Comparison of ENCODE assay signal across 31 cellular contexts in genomic region chr5:169527863-169528262, GRCh38. TPM values are rescaled to one million over a fixed set of nuclear protein-coding genes. Genes with fewer than 3 reads are reported as not detected.
A peak's percentile ranks its signal among the peaks of the same experiment; 100 is the strongest.
DNase-seq lines count a peak whose midpoint lies in the region; ATAC-seq, FAIRE-seq and TF ChIP-seq lines count a peak whose summit lies in the region.
"Had no signal": no experiment of that assay in that cellular context is flagged by ENCODE, and none has a peak within 500 bp of the region (broad histone marks: within the 10 kb centered on the region; RNA-seq: fewer than 3 reads in every experiment).

No MANE protein-coding gene starts in this region.

- H3K4me1 ChIP-seq in HepG2 (ENCODE audit: insufficient read depth, low read length) (no peaks in the 10 kb centered on the region), right lobe of liver (no peaks in the 10 kb centered on the region)
- H3K4me1 ChIP-seq: A549, uterus had no signal

- TF ChIP-seq RAD21 in HepG2 (CRISPR knock-in tag; IDR thresholded peaks at IDR 0.05): no peak

- no peak overlapping the region for H3K9ac ChIP-seq in HepG2 (ENCODE audit: insufficient read depth, low read depth, low read length)
- H3K9ac ChIP-seq: BLaER1 had no signal

- POLR2A ChIA-PET in HepG2 (lab: Yijun Ruan, JAX): no interaction called here

- H4K20me1 ChIP-seq in HepG2 (ENCODE audit: insufficient read depth, low read length): no peaks in the 10 kb centered on the region
- H4K20me1 ChIP-seq: BLaER1 had no signal

- H2AFZ ChIP-seq in HepG2 (ENCODE audit: low read length): no peak overlapping the region

- no peaks in the 10 kb centered on the region for H3K79me2 ChIP-seq in HepG2 (ENCODE audit: insufficient read depth, low read length)

- TF ChIP-seq EP300 in HepG2 (IDR thresholded peaks at IDR 0.05; ENCODE audit: low read depth in 2 of 2, low read length in 2 of 2): no peak
- no peak for TF ChIP-seq EP300 in HepG2 (CRISPR knock-in tag; IDR thresholded peaks at IDR 0.05; ENCODE audit: borderline replicate concordance)

- no peak for TF ChIP-seq POLR2A in HepG2 (IDR thresholded peaks at IDR 0.05; ENCODE audit: insufficient read depth in 1 of 2, low read depth in 2 of 2, low read length in 2 of 2)
- TF ChIP-seq POLR2A in right lobe of liver (IDR thresholded peaks at IDR 0.05): no peak

- H3K4me3 ChIP-seq in HepG2 (replicated peaks in 1 of 3; ENCODE audit: insufficient read depth in 1 of 3, low read depth in 2 of 3, low read length in 3 of 3) (no peak overlapping the region), right lobe of liver (no peak overlapping the region), fibroblast of the aortic adventitia (ENCODE audit: low read depth, low read length) (no peak overlapping the region)
- H3K4me3 ChIP-seq: A549, BLaER1, GM12878, MG63, ovary, uterus had no signal

- FAIRE-seq in HepG2 (lab: Jason Lieb, UNC): no peak
- FAIRE-seq: A549, GM12878, RCC 7860, small intestine had no signal

- no peak overlapping the region for H3K4me2 ChIP-seq in HepG2 (ENCODE audit: low read depth, low read length)
- H3K4me2 ChIP-seq: A549, BLaER1 had no signal

- H3K27ac ChIP-seq in HepG2 (ENCODE audit: extremely low read length, insufficient read depth, low read length) (no peak overlapping the region), right lobe of liver (no peak overlapping the region)
- H3K27ac ChIP-seq: A549, BLaER1, brain microvascular endothelial cell, ovary, uterus had no signal

- intact Hi-C loops in HepG2 (cut with micrococcal nuclease; ENCODE audit: unreplicated experiment): no loop called here
- intact Hi-C loops in right lobe of liver (cut with DNase I): no loop called here

- TF ChIP-seq CTCF in HepG2 (CRISPR knock-in tag; IDR thresholded peaks at IDR 0.05): no peak
- TF ChIP-seq CTCF in right lobe of liver (IDR thresholded peaks at IDR 0.05): no peak
- no peak for TF ChIP-seq CTCF in fibroblast of the aortic adventitia (IDR thresholded peaks at IDR 0.05; ENCODE audit: insufficient read depth, low read length)

- ATAC-seq in HepG2 (no peak), right lobe of liver (no peak), esophagus mucosa (no peak)
- ATAC-seq: A549; GM12878; left cardiac atrium; stimulated activated naive CD8-positive, alpha-beta T cell treated with anti-CD3 and anti-CD28 coated beads, Interleukin-15, amount 100 ng/mL, for 72 hours had no signal

- no peak for DNase-seq in HepG2 (ENCODE audit: low spot score)
- no peak for DNase-seq in right lobe of liver
- peak; percentile 91 for DNase-seq in amniotic epithelial cell (ENCODE audit: low read depth)
- DNase-seq in fibroblast of the aortic adventitia (ENCODE audit: low read depth): peak; percentile 83
- DNase-seq in stimulated activated CD4-positive, alpha-beta T cell treated with anti-CD3 and anti-CD28 coated beads, Interleukin-2, amount 100 ng/mL, for 24 hours: no peak
- DNase-seq in NCI-H187 treated with DMSO at 0.1 percent for 48 hours (lab: John Stamatoyannopoulos, UW): no peak
- DNase-seq in dedifferentiated amniotic fluid mesenchymal stem cell (ENCODE audit: extremely low spot score): no peak
- DNase-seq: activated CD4-positive, alpha-beta memory T cell treated with anti-CD3 and anti-CD28 coated beads for 36 hours; activated CD4-positive, alpha-beta T cell treated with anti-CD3 and anti-CD28 coated beads for 1 hour; activated naive CD4-positive, alpha-beta T cell treated with anti-CD3 and anti-CD28 coated beads for 36 hours; amniotic stem cell; brain microvascular endothelial cell; DMS153; effector CD4-positive, alpha-beta T cell; hippocampal formation; left cardiac atrium; MG63; NCI-H1436; NCI-H446; NCI-H774; nephron progenitor cell; ovary; small intestine; stimulated activated CD8-positive, alpha-beta memory T cell treated with anti-CD3 and anti-CD28 coated beads, Interleukin-4, amount 100 ng/mL, for 48 hours; stimulated activated naive CD8-positive, alpha-beta T cell treated with anti-CD3 and anti-CD28 coated beads, Interleukin-15, amount 100 ng/mL, for 72 hours; uterus had no signal

- H3K27me3 ChIP-seq in HepG2 (ENCODE audit: control insufficient read depth in 1 of 2, insufficient read depth in 2 of 2, low read length in 2 of 2) (no peaks in the 10 kb centered on the region), right lobe of liver (no peaks in the 10 kb centered on the region)
- H3K27me3 ChIP-seq: BLaER1, brain microvascular endothelial cell, ovary, uterus had no signal

- no TSS peak for BruUV-seq in HepG2 (replicated peaks; lab: Mats Ljungman, UMichigan)

- H3K36me3 ChIP-seq in HepG2 (replicated peaks in 1 of 2; ENCODE audit: control insufficient read depth in 1 of 2, insufficient read depth in 2 of 2, low read length in 2 of 2) (no peaks in the 10 kb centered on the region), right lobe of liver (no peaks in the 10 kb centered on the region)
- H3K36me3 ChIP-seq: BLaER1, brain microvascular endothelial cell, MG63, ovary, uterus had no signal

- H3K9me3 ChIP-seq in HepG2 (ENCODE audit: low read length) (no peaks in the 10 kb centered on the region), right lobe of liver (no peaks in the 10 kb centered on the region)
- H3K9me3 ChIP-seq: A549, ovary, uterus had no signal

- in situ Hi-C loops in HepG2 (cut with HindIII; ENCODE audit: extremely low pct_ligation_motif_present, low pct_unique_long_range_greater_than_20kb): no loop called here

- CTCF ChIA-PET in HepG2 (lab: Yijun Ruan, JAX; ENCODE audit: low intra/inter-chr PET ratio, low total read pairs): no interaction called here

TF ChIP-seq in HepG2, 621 proteins besides CTCF, POLR2A, EP300 and RAD21:
- TF ChIP-seq CEBPB (IDR thresholded peaks at IDR 0.05; ENCODE audit: borderline replicate concordance, low read depth, low read length) (peak; percentile 42; the same call in 1 of the 2 replicates), U2AF2 (IDR thresholded peaks at IDR 0.05; ENCODE audit: low read depth, low read length) (no peak), ATF7 (IDR thresholded peaks at IDR 0.05) (peak; percentile 26; the same call in 1 of the 2 replicates), ATF7 (CRISPR knock-in tag; IDR thresholded peaks at IDR 0.05) (no peak), RCOR2 (CRISPR knock-in tag; IDR thresholded peaks at IDR 0.05) (no peak)

RNA-seq across cellular contexts. Expression of gene SPDL1, which starts 55.7 kb away (rescaled TPM):
- total RNA-seq in HepG2 (2016; rRNA removed; fragmentation: Illumina TruSeq; extraction: Trizol) (36.6 and 61.4 TPM in 2 replicates), right lobe of liver (1 to 10 TPM; 1.1 to 6.7 (median 2.4) TPM), fibroblast of the aortic adventitia (ENCODE audit: low replicate concordance) (43.7 and 105 TPM in 2 replicates), esophagus mucosa (15.0 TPM)
- 6.4 and 7.2 TPM in 2 replicates for total RNA-seq in HepG2 (2016; cell fraction: cytosol; rRNA removed; fragmentation: Illumina TruSeq; extraction: Trizol; ENCODE audit: low read depth)
- 38.1 and 53.5 TPM in 2 replicates for total RNA-seq in HepG2 (2016; cell fraction: insoluble cytoplasmic fraction; rRNA removed; fragmentation: Illumina TruSeq; extraction: Trizol)
- 20.7 and 24.8 TPM in 2 replicates for total RNA-seq in HepG2 (2016; cell fraction: membrane; rRNA removed; fragmentation: Illumina TruSeq; extraction: Trizol)
- total RNA-seq in HepG2 (2016; cell fraction: nucleus; rRNA removed; fragmentation: Illumina TruSeq; extraction: Trizol): 27.4 and 29.1 TPM in 2 replicates
- 5.2 and 10.9 TPM in 2 replicates for polyA plus RNA-seq in HepG2 (2011; rRNA removed)
- 3.3 and 5.9 TPM in 2 replicates for polyA plus RNA-seq in HepG2 (2011; cell fraction: cytosol; rRNA removed)
- 7.4 and 9.6 TPM in 2 replicates for polyA plus RNA-seq in HepG2 (2011; cell fraction: nucleus; rRNA removed)
- 7.9 and 14.0 TPM in 2 replicates for polyA plus RNA-seq in HepG2 (2012)
- polyA plus RNA-seq in HepG2 (2016; cell fraction: cytosol; fragmentation: Illumina TruSeq; extraction: Trizol; ENCODE audit: low read depth): 2.5 and 3.2 TPM in 2 replicates
- polyA plus RNA-seq in HepG2 (2016; cell fraction: insoluble cytoplasmic fraction; fragmentation: Illumina TruSeq; extraction: Trizol; ENCODE audit: low read depth): 49.1 and 50.5 TPM in 2 replicates
- 6.6 and 7.7 TPM in 2 replicates for polyA plus RNA-seq in HepG2 (2016; cell fraction: membrane; fragmentation: Illumina TruSeq; extraction: Trizol; ENCODE audit: low read depth)
- 41.2 TPM in 2 replicates for polyA plus RNA-seq in HepG2 (2016; cell fraction: nucleus; fragmentation: Illumina TruSeq; extraction: Trizol; ENCODE audit: insufficient read depth, low read depth)
- polyA minus RNA-seq in HepG2 (2011; rRNA and poly(A)+ RNA removed; ENCODE audit: low replicate concordance): 3.0 and 12.2 TPM in 2 replicates
- 4.0 and 8.9 TPM in 2 replicates for polyA minus RNA-seq in HepG2 (2011; cell fraction: cytosol; rRNA and poly(A)+ RNA removed)
- 15.2 and 19.2 TPM in 2 replicates for polyA minus RNA-seq in HepG2 (2011; cell fraction: nucleus; rRNA and poly(A)+ RNA removed)

Comparison
In these comparisons a context has a peak if more than half of its experiments do, and no peak if none do; other contexts are left out.
1. DNase-seq: peak in amniotic epithelial cell (single experiment) and fibroblast of the aortic adventitia (single experiment); none in HepG2 (single experiment), right lobe of liver (0 of 3), stimulated activated CD4-positive, alpha-beta T cell treated with anti-CD3 and anti-CD28 coated beads, Interleukin-2, amount 100 ng/mL, for 24 hours (0 of 2), NCI-H187 treated with DMSO at 0.1 percent for 48 hours (single experiment) and dedifferentiated amniotic fluid mesenchymal stem cell (single experiment).